In the genomic region with DNA sequence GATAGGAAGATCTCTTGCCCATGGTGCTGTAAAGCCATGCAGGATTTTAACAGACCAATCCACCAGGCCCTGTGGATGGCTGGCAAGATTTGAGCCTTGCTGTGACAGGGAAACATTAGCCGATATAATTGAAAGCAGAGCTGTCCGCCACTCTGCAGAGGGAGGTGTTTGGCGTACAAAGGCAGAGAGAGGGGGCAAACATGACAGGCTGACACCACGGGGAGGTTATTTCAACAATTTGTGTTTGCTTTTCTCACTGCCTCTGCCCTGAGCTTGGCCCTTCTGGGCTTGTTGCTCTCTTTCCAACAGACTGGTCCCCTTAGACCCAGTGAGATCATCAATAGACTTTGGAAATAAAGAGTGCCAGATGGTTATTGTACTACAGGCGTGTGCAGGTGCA, we compare ENCODE assay signal across 19 cellular contexts. TPM values are rescaled to one million over a fixed set of nuclear protein-coding genes. Genes with fewer than 3 reads are reported as not detected.
DNase-seq lines count a peak whose midpoint lies in the region; ATAC-seq and TF ChIP-seq lines count a peak whose summit lies in the region.
"Had no signal": no experiment of that assay in that cellular context is flagged by ENCODE, and none has a peak within 500 bp of the region (broad histone marks: within the 10 kb centered on the region; RNA-seq: fewer than 3 reads in every experiment).

No MANE protein-coding gene starts in this region.

- no peaks in the 10 kb centered on the region for H3K27me3 Mint-ChIP-seq in CD4-positive, CD25-positive, alpha-beta regulatory T cell
- H3K27me3 Mint-ChIP-seq: stimulated activated naive CD8-positive, alpha-beta T cell treated with anti-CD3 and anti-CD28 coated beads, Interleukin-15, Interleukin-2, amounts not matched to agents 100 ng/mL and 50 ng/mL, for 24 hours had no signal

- WGBS in mammary epithelial cell (ENCODE audit: low coverage, missing lambda C conversion rate) = 90% methylated on average over 4 of the region's 5 CpGs

- H3K4me3 Mint-ChIP-seq in CD4-positive, CD25-positive, alpha-beta regulatory T cell = no peak overlapping the region
- H3K4me3 Mint-ChIP-seq: stimulated activated naive CD8-positive, alpha-beta T cell treated with anti-CD3 and anti-CD28 coated beads, Interleukin-15, Interleukin-2, amounts not matched to agents 100 ng/mL and 50 ng/mL, for 24 hours had no signal

- H3K27ac Mint-ChIP-seq in CD4-positive, CD25-positive, alpha-beta regulatory T cell = peak overlapping the region; percentile 6 to 78 (median 48)
- H3K27ac Mint-ChIP-seq: stimulated activated naive CD8-positive, alpha-beta T cell treated with anti-CD3 and anti-CD28 coated beads, Interleukin-15, Interleukin-2, amounts not matched to agents 100 ng/mL and 50 ng/mL, for 24 hours had no signal

- H3K79me2 ChIP-seq in mammary epithelial cell (ENCODE audit: insufficient read depth, low read length) = no peaks in the 10 kb centered on the region

- no peak overlapping the region for H3K4me3 ChIP-seq in CD4-positive, CD25-positive, alpha-beta regulatory T cell (ENCODE audit: low read depth, low read length)
- H3K4me3 ChIP-seq in mammary epithelial cell (replicated peaks in 1 of 3; ENCODE audit: insufficient read depth in 1 of 3, low read depth in 2 of 3, low read length in 3 of 3) = no peak overlapping the region

- CTCF ChIA-PET in mammary epithelial cell (lab: Charles Lee; ENCODE audit: low non-redundant PET) = no interaction called here

- no peaks in the 10 kb centered on the region for H3K36me3 ChIP-seq in CD4-positive, CD25-positive, alpha-beta regulatory T cell (ENCODE audit: control insufficient read depth, insufficient read depth, low read length)
- no peaks in the 10 kb centered on the region for H3K36me3 ChIP-seq in mammary epithelial cell (ENCODE audit: insufficient read depth, low read length)

- ATAC-seq in CD4-positive, CD25-positive, alpha-beta regulatory T cell (ENCODE audit: low read depth in 2 of 2) = no peak
- ATAC-seq in left colon (peak; percentile 35), Right ventricle myocardium inferior (no peak)

- dilution Hi-C loops in mammary epithelial cell (cut with HindIII; ENCODE audit: low sequenced_read_pairs) = no loop called here

- H3K36me3 Mint-ChIP-seq in CD4-positive, CD25-positive, alpha-beta regulatory T cell = no peaks in the 10 kb centered on the region

- DNase-seq in CD4-positive, CD25-positive, alpha-beta regulatory T cell = no peak
- DNase-seq in NCI-H128 (lab: John Stamatoyannopoulos, UW; ENCODE audit: unreplicated experiment) = peak; percentile 5
- DNase-seq in NCI-H510A treated with DMSO at 0.1 percent for 48 hours (lab: John Stamatoyannopoulos, UW) = peak; percentile 85
- no peak for DNase-seq in left colon
- no peak for DNase-seq in glomerular visceral epithelial cell (ENCODE audit: extremely low spot score)
- no peak for DNase-seq in Right ventricle myocardium inferior (ENCODE audit: missing footprints)
- DNase-seq in mammary epithelial cell = no peak
- no peak for DNase-seq in AML-193 (lab: John Stamatoyannopoulos, UW)
- DNase-seq: activated CD4-positive, alpha-beta T cell treated with anti-CD3 and anti-CD28 coated beads for 4 hours; activated CD8-positive, alpha-beta memory T cell treated with anti-CD3 and anti-CD28 coated beads, Interleukin-2, amount 50 U/mL, for 48 hours; Calu3; dermis blood vessel endothelial cell; islet precursor cell; KBM-7; NCI-H1436 treated with DMSO at 0.1 percent for 48 hours; posterior cingulate gyrus; stimulated activated CD4-positive, alpha-beta T cell treated with anti-CD3 and anti-CD28 coated beads, Interleukin-12 subunit alpha, Interleukin-12 subunit beta, amount 100 ng/mL, for 4 hours had no signal

- H3K9me3 Mint-ChIP-seq in CD4-positive, CD25-positive, alpha-beta regulatory T cell = no peaks in the 10 kb centered on the region
- H3K9me3 Mint-ChIP-seq: stimulated activated naive CD8-positive, alpha-beta T cell treated with anti-CD3 and anti-CD28 coated beads, Interleukin-15, Interleukin-2, amounts not matched to agents 100 ng/mL and 50 ng/mL, for 24 hours had no signal

- no peaks in the 10 kb centered on the region for H3K9me3 ChIP-seq in CD4-positive, CD25-positive, alpha-beta regulatory T cell (ENCODE audit: control insufficient read depth in 2 of 2, low read length in 2 of 2)
- no peaks in the 10 kb centered on the region for H3K9me3 ChIP-seq in mammary epithelial cell (replicated peaks; ENCODE audit: insufficient read depth, low read length)

- in situ Hi-C loops in mammary epithelial cell (cut with MboI; ENCODE audit: low sequenced_read_pairs in 2 of 2) = no loop called here

- H4K20me1 ChIP-seq in mammary epithelial cell (ENCODE audit: insufficient read depth, low read length) = no peaks in the 10 kb centered on the region

- no TSS peak for BruUV-seq in mammary epithelial cell (replicated peaks; lab: Mats Ljungman, UMichigan)

- intact Hi-C loops in left colon (cut with DNase I, micrococcal nuclease) = no loop called here
- intact Hi-C loops in Right ventricle myocardium inferior (cut with DNase I) = no loop called here
- intact Hi-C loops in mammary epithelial cell (cut with micrococcal nuclease) = no loop called here

- no peak overlapping the region for H3K27ac ChIP-seq in CD4-positive, CD25-positive, alpha-beta regulatory T cell (ENCODE audit: insufficient read depth, low read length, poor library complexity, severe bottlenecking)
- no peak overlapping the region for H3K27ac ChIP-seq in mammary epithelial cell (ENCODE audit: insufficient read depth, low read depth, low read length)
- H3K27ac ChIP-seq: HL-60 had no signal

- no peak overlapping the region for H3K4me2 ChIP-seq in mammary epithelial cell (ENCODE audit: insufficient read depth, low read depth, low read length)

- H3K27me3 ChIP-seq in CD4-positive, CD25-positive, alpha-beta regulatory T cell (ENCODE audit: control insufficient read depth, insufficient read depth, low read length) = no peaks in the 10 kb centered on the region
- H3K27me3 ChIP-seq in mammary epithelial cell (ENCODE audit: insufficient read depth, low read length) = no peaks in the 10 kb centered on the region

- H3K4me1 Mint-ChIP-seq in CD4-positive, CD25-positive, alpha-beta regulatory T cell = peaks cover 0 to 7% (median 3%) of the 10 kb centered on the region in 4 donors

- no peak for TF ChIP-seq CTCF in mammary epithelial cell (conservative IDR thresholded peaks at IDR 0.05 in 1 of 2, IDR thresholded peaks at IDR 0.05 in 1 of 2; ENCODE audit: extremely low read depth in 1 of 2, insufficient read depth in 1 of 2, low read depth in 1 of 2, low read length in 2 of 2)

- H2AFZ ChIP-seq in mammary epithelial cell (ENCODE audit: low read depth, low read length) = no peak overlapping the region

- no peaks in the 10 kb centered on the region for H3K4me1 ChIP-seq in CD4-positive, CD25-positive, alpha-beta regulatory T cell (ENCODE audit: control insufficient read depth, insufficient read depth, low read length, poor library complexity, severe bottlenecking)
- H3K4me1 ChIP-seq in mammary epithelial cell (ENCODE audit: insufficient read depth, low read length) = peaks cover 9% of the 10 kb centered on the region

- no peak overlapping the region for H3K9ac ChIP-seq in mammary epithelial cell (ENCODE audit: insufficient read depth, low read length)

RNA-seq across cellular contexts. Expression of a gene that starts 59.4 kb away (rescaled TPM):
- 0.67 TPM for total RNA-seq in CD4-positive, CD25-positive, alpha-beta regulatory T cell
- 1 to 10 TPM; 1.8 to 4.5 (median 2.5) TPM for polyA plus RNA-seq in CD4-positive, CD25-positive, alpha-beta regulatory T cell
- under 1 TPM in 1 of 2 donors, not detected in 1; 0.06 TPM for total RNA-seq in left colon
- total RNA-seq in Right ventricle myocardium inferior = not detected
- total RNA-seq in mammary epithelial cell = not detected
- polyA plus RNA-seq in mammary epithelial cell = not detected
- not detected for polyA minus RNA-seq in mammary epithelial cell
- total RNA-seq: Calu3, dermis blood vessel endothelial cell had no signal

Comparison
In these comparisons a context has a peak if more than half of its experiments do, and no peak if none do; other contexts are left out.
1. DNase-seq: peak in NCI-H128 (single experiment) and NCI-H510A treated with DMSO at 0.1 percent for 48 hours (single experiment); none in CD4-positive, CD25-positive, alpha-beta regulatory T cell (0 of 3), left colon (0 of 2), glomerular visceral epithelial cell (single experiment), Right ventricle myocardium inferior (single experiment), mammary epithelial cell (single experiment) and AML-193 (0 of 2).